In genomic region chr12:70190252-70191010, GRCh38 we compare ENCODE assay signal across 19 cellular contexts. TPM values are rescaled to one million over a fixed set of nuclear protein-coding genes. Genes with fewer than 3 reads are reported as not detected.
A peak's percentile ranks its signal among the peaks of the same experiment; 100 is the strongest.
DNase-seq lines count a peak whose midpoint lies in the region; FAIRE-seq and TF ChIP-seq lines count a peak whose summit lies in the region.
"Had no signal": no experiment of that assay in that cellular context is flagged by ENCODE, and none has a peak within 500 bp of the region (broad histone marks: within the 10 kb centered on the region; RNA-seq: fewer than 3 reads in every experiment).

No MANE protein-coding gene starts in this region.

- H4K12ac ChIP-seq in trophoblast cell (ENCODE audit: low read depth, low read length) = no peak overlapping the region

- H3K79me1 ChIP-seq in trophoblast cell (ENCODE audit: low read length) = no peaks in the 10 kb centered on the region
- no peaks in the 10 kb centered on the region for H3K79me1 ChIP-seq in mesenchymal stem cell (replicated peaks; ENCODE audit: low read length, poor library complexity, severe bottlenecking)

- no CpG with 5 or more reads among the region's 1 CpG for WGBS in trophoblast cell (ENCODE audit: extremely low coverage, insufficient coverage, insufficient read length)
- WGBS in mesenchymal stem cell = 100% methylated on average over 1 of the region's 1 CpG
- WGBS in prostate gland = 83% methylated on average over 1 of the region's 1 CpG

- no peak overlapping the region for H2BK15ac ChIP-seq in mesenchymal stem cell (ENCODE audit: low read depth, poor library complexity, severe bottlenecking)

- H2AFZ ChIP-seq in trophoblast cell (ENCODE audit: insufficient read depth, low read length, poor library complexity) (no peak overlapping the region), mesenchymal stem cell (ENCODE audit: low read depth, low read length) (no peak overlapping the region)

- no peak for TF ChIP-seq CTCF in prostate gland (IDR thresholded peaks at IDR 0.05)

- FAIRE-seq in endometrium (lab: Jason Lieb, UNC) = peak; percentile 33
- FAIRE-seq: GM12891 had no signal

- H2AK5ac ChIP-seq in trophoblast cell (ENCODE audit: low read length) = no peak overlapping the region
- no peak overlapping the region for H2AK5ac ChIP-seq in mesenchymal stem cell (ENCODE audit: low read length, severe bottlenecking)

- H3K23ac ChIP-seq in trophoblast cell (ENCODE audit: low read length) = no peak overlapping the region
- no peak overlapping the region for H3K23ac ChIP-seq in mesenchymal stem cell (ENCODE audit: low read length in 2 of 2)

- H3K14ac ChIP-seq in trophoblast cell (ENCODE audit: low read length) = no peak overlapping the region
- no peak overlapping the region for H3K14ac ChIP-seq in mesenchymal stem cell (ENCODE audit: low read length in 2 of 2)

- intact Hi-C loops in prostate gland (cut with DNase I) = no loop called here

- H2BK120ac ChIP-seq in trophoblast cell (ENCODE audit: insufficient read depth, low read length, poor library complexity) (no peak overlapping the region), mesenchymal stem cell (ENCODE audit: low read depth, low read length) (no peak overlapping the region)

- DNase-seq in HCEC 1CT (peak; percentile 60), RKO (ENCODE audit: low spot score) (peak; percentile 33), trophoblast cell (peak; percentile 10 to 64), amygdala (lab: John Stamatoyannopoulos, UW) (no peak), mesenchymal stem cell (no peak), RPMI8226 (no peak), prostate gland (ENCODE audit: low spot score) (no peak)
- DNase-seq: activated B cell treated with CpG ODN at 0.5 μM for 24 hours; activated naive CD8-positive, alpha-beta T cell treated with anti-CD3 and anti-CD28 coated beads, Interleukin-2, amount 50 U/mL, for 24 hours; AML-193; GF-D8; glutamatergic neuron; GOT3; NCI-H146; NK-92 treated with Interleukin-12 subunit alpha and Interleukin-12 subunit beta, amount 100 ng/mL, for 24 hours; stimulated activated CD4-positive, alpha-beta T cell treated with anti-CD3 and anti-CD28 coated beads, Interleukin-4, amount 100 ng/mL, for 24 hours; T-helper 17 cell had no signal

- H3K9me3 ChIP-seq in trophoblast cell (ENCODE audit: insufficient read depth, low read depth, low read length) = no peaks in the 10 kb centered on the region
- no peaks in the 10 kb centered on the region for H3K9me3 ChIP-seq in mesenchymal stem cell (ENCODE audit: control insufficient read depth, low read length)
- H3K9me3 ChIP-seq in prostate gland = no peaks in the 10 kb centered on the region

- no peaks in the 10 kb centered on the region for H3K4me1 ChIP-seq in trophoblast cell (ENCODE audit: control insufficient read depth in 1 of 2, insufficient read depth in 2 of 2, low read length in 2 of 2)
- H3K4me1 ChIP-seq in mesenchymal stem cell (ENCODE audit: control insufficient read depth, insufficient read depth, low read depth, low read length) = no peaks in the 10 kb centered on the region
- H3K4me1 ChIP-seq in prostate gland (replicated peaks) = no peaks in the 10 kb centered on the region

- H2BK12ac ChIP-seq in trophoblast cell (ENCODE audit: low read length) (no peak overlapping the region), mesenchymal stem cell (ENCODE audit: low read length in 2 of 2) (no peak overlapping the region)

- H3K18ac ChIP-seq in trophoblast cell (ENCODE audit: low read length) = no peak overlapping the region
- no peak overlapping the region for H3K18ac ChIP-seq in mesenchymal stem cell (ENCODE audit: low read depth in 1 of 2, low read length in 2 of 2)

- no peak overlapping the region for H3K4me3 ChIP-seq in trophoblast cell (ENCODE audit: low read depth, low read length)
- no peak overlapping the region for H3K4me3 ChIP-seq in mesenchymal stem cell (ENCODE audit: insufficient read depth in 1 of 2, low read depth in 1 of 2, low read length in 2 of 2)
- H3K4me3 ChIP-seq in prostate gland = no peak overlapping the region

- H3K4me2 ChIP-seq in trophoblast cell (ENCODE audit: low read length) (no peak overlapping the region), mesenchymal stem cell (ENCODE audit: low read length, poor library complexity, severe bottlenecking) (no peak overlapping the region)

- TF ChIP-seq POLR2A in prostate gland (IDR thresholded peaks at IDR 0.05) = no peak

- no peaks in the 10 kb centered on the region for H3K79me2 ChIP-seq in trophoblast cell (ENCODE audit: control insufficient read depth, insufficient read depth, low read length, poor library complexity)

- H4K91ac ChIP-seq in trophoblast cell (ENCODE audit: low read depth, low read length) (no peak overlapping the region), mesenchymal stem cell (ENCODE audit: low read length) (no peak overlapping the region)

- H4K8ac ChIP-seq in trophoblast cell (ENCODE audit: low read depth, low read length) (no peak overlapping the region), mesenchymal stem cell (ENCODE audit: low read length) (no peak overlapping the region)

- H3K4ac ChIP-seq in trophoblast cell (ENCODE audit: low read depth, low read length) = no peak overlapping the region
- no peak overlapping the region for H3K4ac ChIP-seq in mesenchymal stem cell (ENCODE audit: low read depth in 1 of 2, low read length in 2 of 2)

- H3K27ac ChIP-seq in trophoblast cell (ENCODE audit: low read depth, low read length) = no peak overlapping the region
- no peak overlapping the region for H3K27ac ChIP-seq in mesenchymal stem cell (ENCODE audit: low read length, poor library complexity, severe bottlenecking)
- no peak overlapping the region for H3K27ac ChIP-seq in prostate gland

- no peaks in the 10 kb centered on the region for H3K27me3 ChIP-seq in trophoblast cell (ENCODE audit: insufficient read depth, low read length)
- no peaks in the 10 kb centered on the region for H3K27me3 ChIP-seq in mesenchymal stem cell (ENCODE audit: control insufficient read depth in 1 of 2, insufficient read depth in 1 of 2, low read length in 2 of 2)
- H3K27me3 ChIP-seq in prostate gland (replicated peaks; ENCODE audit: insufficient read depth) = no peaks in the 10 kb centered on the region

- H3K36me3 ChIP-seq in trophoblast cell (ENCODE audit: control insufficient read depth in 1 of 2, insufficient read depth in 2 of 2, low read length in 2 of 2) = no peaks in the 10 kb centered on the region
- no peaks in the 10 kb centered on the region for H3K36me3 ChIP-seq in mesenchymal stem cell (ENCODE audit: control insufficient read depth in 1 of 2, insufficient read depth in 2 of 2, low read depth in 1 of 2, low read length in 2 of 2)
- no peaks in the 10 kb centered on the region for H3K36me3 ChIP-seq in prostate gland

- no peak overlapping the region for H2BK5ac ChIP-seq in trophoblast cell (ENCODE audit: low read depth, low read length, poor library complexity)
- no peak overlapping the region for H2BK5ac ChIP-seq in mesenchymal stem cell (ENCODE audit: low read depth, low read length, poor library complexity, severe bottlenecking)

- H3K9ac ChIP-seq in trophoblast cell (ENCODE audit: low read length) = no peak overlapping the region
- H3K9ac ChIP-seq in mesenchymal stem cell (ENCODE audit: low read length) = no peak overlapping the region

RNA-seq across cellular contexts. Expression of gene CNOT2, which starts 52.8 kb away (rescaled TPM):
- polyA plus RNA-seq in trophoblast cell (2013) = 123 and 125 TPM in 2 replicates
- polyA plus RNA-seq in mesenchymal stem cell (2013, experiment 1 of 2) = 117 TPM
- 115 TPM for polyA plus RNA-seq in mesenchymal stem cell (2013, experiment 2 of 2)
- total RNA-seq in prostate gland = 100 to 1,000 TPM in 1 of 2 donors, 10 to 100 TPM in 1; 57.2 to 142 TPM

Comparison
In these comparisons a context has a peak if more than half of its experiments do, and no peak if none do; other contexts are left out.
1. DNase-seq: peak in HCEC 1CT (single experiment), RKO (single experiment) and trophoblast cell (2 of 2); none in amygdala (0 of 56), mesenchymal stem cell (single experiment), RPMI8226 (single experiment) and prostate gland (single experiment).